ENCODE assay signal across 21 cellular contexts in genomic region chr19:44660081-44660480, GRCh38. TPM values are rescaled to one million over a fixed set of nuclear protein-coding genes. Genes with fewer than 3 reads are reported as not detected.
"Had no signal": no experiment of that assay in that cellular context is flagged by ENCODE, and none has a peak within 500 bp of the region (broad histone marks: within the 10 kb centered on the region; RNA-seq: fewer than 3 reads in every experiment).

No MANE protein-coding gene starts in this region.

- DNase-seq: activated B cell treated with CpG ODN at 0.5 μM for 24 hours; activated CD4-positive, alpha-beta T cell treated with anti-CD3 and anti-CD28 coated beads for 48 hours; activated CD8-positive, alpha-beta memory T cell treated with anti-CD3 and anti-CD28 coated beads, Interleukin-2, amount 50 U/mL, for 4 hours; activated CD8-positive, alpha-beta T cell treated with anti-CD3 and anti-CD28 coated beads for 36 hours; activated effector memory CD4-positive, alpha-beta T cell treated with anti-CD3 and anti-CD28 coated beads, Interleukin-2, amount 50 U/mL, for 16 hours; activated T-cell treated with anti-CD3 and anti-CD28 coated beads, Interleukin-2, amount 50 U/mL, for 48 hours; adrenal gland; foreskin keratinocyte; kidney glomerular epithelial cell; midbrain; pancreas; sigmoid colon; spleen; testis had no signal

- H3K4me3 Mint-ChIP-seq: activated B cell treated with CpG ODN at 0.5 μM for 24 hours; activated CD8-positive, alpha-beta T cell treated with anti-CD3 and anti-CD28 coated beads for 36 hours; activated naive CD4-positive, alpha-beta T cell treated with anti-CD3 and anti-CD28 coated beads, Interleukin-2, amount 50 U/mL, for 24 hours; neural progenitor cell; stimulated activated naive CD8-positive, alpha-beta T cell treated with anti-CD3 and anti-CD28 coated beads, Interleukin-15, Interleukin-2, amounts not matched to agents 100 ng/mL and 50 ng/mL, for 24 hours had no signal

- H3K27ac Mint-ChIP-seq: activated B cell treated with CpG ODN at 0.5 μM for 24 hours; activated CD8-positive, alpha-beta T cell treated with anti-CD3 and anti-CD28 coated beads for 36 hours; activated naive CD4-positive, alpha-beta T cell treated with anti-CD3 and anti-CD28 coated beads, Interleukin-2, amount 50 U/mL, for 24 hours; neural progenitor cell; stimulated activated naive CD8-positive, alpha-beta T cell treated with anti-CD3 and anti-CD28 coated beads, Interleukin-15, Interleukin-2, amounts not matched to agents 100 ng/mL and 50 ng/mL, for 24 hours had no signal

- H3K4me1 ChIP-seq: foreskin keratinocyte, neural progenitor cell, pancreas had no signal

- H3K9me3 Mint-ChIP-seq: activated B cell treated with CpG ODN at 0.5 μM for 24 hours; activated CD8-positive, alpha-beta T cell treated with anti-CD3 and anti-CD28 coated beads for 36 hours; activated naive CD4-positive, alpha-beta T cell treated with anti-CD3 and anti-CD28 coated beads, Interleukin-2, amount 50 U/mL, for 24 hours; neural progenitor cell; stimulated activated naive CD8-positive, alpha-beta T cell treated with anti-CD3 and anti-CD28 coated beads, Interleukin-15, Interleukin-2, amounts not matched to agents 100 ng/mL and 50 ng/mL, for 24 hours had no signal

- H3K4me3 ChIP-seq: adrenal gland, neural progenitor cell, pancreas, sigmoid colon, spleen, testis had no signal

- H3K36me3 ChIP-seq: neural progenitor cell had no signal

- H3K9me3 ChIP-seq: adrenal gland, pancreas, sigmoid colon, spleen, testis had no signal

- H3K27me3 ChIP-seq: adrenal gland, foreskin keratinocyte, neural progenitor cell, pancreas, sigmoid colon, spleen, testis had no signal

- H3K36me3 Mint-ChIP-seq: activated naive CD4-positive, alpha-beta T cell treated with anti-CD3 and anti-CD28 coated beads, Interleukin-2, amount 50 U/mL, for 24 hours had no signal

- H3K27me3 Mint-ChIP-seq: activated CD8-positive, alpha-beta T cell treated with anti-CD3 and anti-CD28 coated beads for 36 hours; activated naive CD4-positive, alpha-beta T cell treated with anti-CD3 and anti-CD28 coated beads, Interleukin-2, amount 50 U/mL, for 24 hours; stimulated activated naive CD8-positive, alpha-beta T cell treated with anti-CD3 and anti-CD28 coated beads, Interleukin-15, Interleukin-2, amounts not matched to agents 100 ng/mL and 50 ng/mL, for 24 hours had no signal

- H3K4me1 Mint-ChIP-seq: activated naive CD4-positive, alpha-beta T cell treated with anti-CD3 and anti-CD28 coated beads, Interleukin-2, amount 50 U/mL, for 24 hours; neural progenitor cell had no signal

RNA-seq across cellular contexts. Expression of gene CEACAM19, which starts 11.2 kb away (rescaled TPM):
- total RNA-seq: activated B cell treated with CpG ODN at 0.5 μM for 24 hours had no signal

RNA-seq across cellular contexts. Expression of gene PVR, which starts 16.4 kb away (rescaled TPM):
- total RNA-seq: activated B cell treated with CpG ODN at 0.5 μM for 24 hours had no signal

RNA-seq across cellular contexts. Expression of gene CEACAM16, which starts 38.9 kb away (rescaled TPM):
- total RNA-seq: activated B cell treated with CpG ODN at 0.5 μM for 24 hours; activated CD8-positive, alpha-beta T cell treated with anti-CD3 and anti-CD28 coated beads for 36 hours; cardiac septum; foreskin keratinocyte; sigmoid colon; spleen; T-helper 2 cell treated with Interferon-gamma antibody and Interleukin-4, amounts not matched to agents 100 ng/mL and 5 ng/mL, for 36 hours; urinary bladder had no signal
- polyA plus RNA-seq: foreskin keratinocyte, sigmoid colon, spleen, urinary bladder had no signal

RNA-seq across cellular contexts. Expression of gene IGSF23, which starts 46.7 kb away (rescaled TPM):
- total RNA-seq: activated B cell treated with CpG ODN at 0.5 μM for 24 hours; activated CD8-positive, alpha-beta T cell treated with anti-CD3 and anti-CD28 coated beads for 36 hours; adrenal gland; cardiac septum; foreskin keratinocyte; lung microvascular endothelial cell; sigmoid colon; spleen; T-helper 2 cell treated with Interferon-gamma antibody and Interleukin-4, amounts not matched to agents 100 ng/mL and 5 ng/mL, for 36 hours; urinary bladder had no signal
- polyA plus RNA-seq: adrenal gland, foreskin keratinocyte, sigmoid colon, spleen, urinary bladder had no signal
